8 cellular contexts compared by ENCODE assay signal in the genomic region with DNA sequence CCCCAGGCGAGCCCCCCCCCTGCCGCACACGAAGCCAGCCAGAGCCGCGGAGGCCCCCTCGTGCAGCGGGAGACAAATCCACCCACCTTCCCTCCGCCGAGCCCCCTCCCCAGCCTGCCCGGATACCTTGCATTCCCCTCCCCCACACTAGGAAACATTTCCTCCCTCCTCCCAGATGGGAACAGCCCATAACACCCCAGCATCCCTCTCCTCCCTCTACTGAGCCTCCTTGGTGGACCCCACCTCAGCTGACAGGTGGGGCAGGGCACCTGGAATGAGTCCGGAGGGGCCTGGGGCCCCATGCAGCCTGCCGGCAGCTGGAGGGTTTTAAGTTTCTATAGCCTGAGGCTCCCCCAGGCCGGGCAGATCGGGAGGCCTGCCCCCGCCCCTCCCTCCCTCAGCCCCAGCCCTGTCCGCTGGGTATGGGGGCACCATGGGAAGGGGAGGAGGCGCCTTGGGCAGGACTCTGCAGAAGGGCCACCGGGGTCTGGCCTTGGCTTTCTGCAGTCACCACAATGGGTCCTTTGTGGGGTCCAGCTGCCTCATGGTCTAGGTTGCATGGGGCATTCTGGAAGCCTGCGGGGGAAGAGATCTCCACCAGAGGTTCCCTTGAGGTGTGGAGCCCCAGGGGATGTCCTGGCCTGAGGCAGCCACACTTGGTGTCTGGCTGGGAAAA. TPM values are rescaled to one million over a fixed set of nuclear protein-coding genes. Genes with fewer than 3 reads are reported as not detected.
DNase-seq lines count a peak whose midpoint lies in the region; ATAC-seq, FAIRE-seq and TF ChIP-seq lines count a peak whose summit lies in the region.

No MANE protein-coding gene starts in this region.

- no peak for TF ChIP-seq CTCF in RWPE2 (IDR thresholded peaks at IDR 0.05; ENCODE audit: poor library complexity, severe bottlenecking)
- TF ChIP-seq CTCF in H1 (IDR thresholded peaks at IDR 0.05; ENCODE audit: control extremely low read depth in 1 of 3, insufficient read depth in 1 of 3, low read depth in 1 of 3, low read length in 3 of 3): no peak

- peaks cover 2% of the 10 kb centered on the region; the same call in 1 of the 2 replicates for H3K23me2 ChIP-seq in H1 (ENCODE audit: low read depth, low read length)

- H3K27ac ChIP-seq in RWPE2 (ENCODE audit: poor library complexity, severe bottlenecking): peak overlapping the region; percentile 66
- peak overlapping the region; percentile 73; the same call in 1 of the 2 replicates for H3K27ac ChIP-seq in H1 (ENCODE audit: low read depth, low read length)
- peak overlapping the region; percentile 29 for H3K27ac ChIP-seq in mesodermal cell (ENCODE audit: low read depth, low read length, severe bottlenecking)
- peak overlapping the region; percentile 43 to 96 for H3K27ac ChIP-seq in aorta (ENCODE audit: low read depth in 1 of 2, low read length in 2 of 2)

- H2BK5ac ChIP-seq in H1 (ENCODE audit: low read depth, low read length): peak overlapping the region; percentile 52; the same call in 1 of the 2 replicates

- H3K23ac ChIP-seq in H1 (ENCODE audit: insufficient read length): no peak overlapping the region

- H2BK20ac ChIP-seq in H1 (ENCODE audit: low read length): no peak overlapping the region

- POLR2A ChIA-PET in H1 (lab: Charles Lee; ENCODE audit: partially characterized antibody): interaction anchor here (1.0 to 4.9 kb wide), 6 partner anchors 9 to 64 kb away, joined by 3 to 42 read pairs (median 4); partner anchors contain the start of gene DUSP1

- H3K18ac ChIP-seq in H1 (ENCODE audit: extremely low read depth, low read length): peak overlapping the region; percentile 78

- peak overlapping the region; percentile 40 for H4K91ac ChIP-seq in H1 (replicated peaks; ENCODE audit: insufficient read length, low read length)

- H3K9me3 ChIP-seq in RWPE2 (ENCODE audit: severe bottlenecking): no peaks in the 10 kb centered on the region
- no peaks in the 10 kb centered on the region for H3K9me3 ChIP-seq in H1 (ENCODE audit: insufficient read depth in 2 of 2, low read depth in 1 of 2, low read length in 1 of 2)
- H3K9me3 ChIP-seq in mesodermal cell (ENCODE audit: control insufficient read depth, low read length): no peaks in the 10 kb centered on the region
- no peaks in the 10 kb centered on the region for H3K9me3 ChIP-seq in aorta (ENCODE audit: control insufficient read depth, low read length)

- ATAC-seq in RWPE2 (ENCODE audit: low read depth) (peak; percentile 30), aorta (ENCODE audit: low FRiP score) (peak; percentile 42), HG03108 (IDR thresholded peaks at IDR 0.05; ENCODE audit: unreplicated experiment) (no peak), HG02610 (IDR thresholded peaks at IDR 0.05; ENCODE audit: unreplicated experiment) (no peak)

- DNase-seq in NCI-H748 (lab: John Stamatoyannopoulos, UW; ENCODE audit: unreplicated experiment) (peak; percentile 35), NCI-H748 treated with DMSO at 0.1 percent for 48 hours (lab: John Stamatoyannopoulos, UW) (no peak), RWPE2 (ENCODE audit: low spot score) (no peak), H1 (ENCODE audit: low read depth in 1 of 2, low spot score in 2 of 2) (peak in 1 of 2 experiments; percentile 69), aorta (peak; percentile 61 to 80)

- TF ChIP-seq RAD21 in H1 (IDR thresholded peaks at IDR 0.05 in 1 of 2, conservative IDR thresholded peaks at IDR 0.05 in 1 of 2; ENCODE audit: low read depth in 2 of 2, low read length in 2 of 2): no peak

- H4K8ac ChIP-seq in H1 (ENCODE audit: extremely low read depth, insufficient read depth, low read length): no peak overlapping the region; the same call in 1 of the 2 replicates

- peaks cover 16 to 45% of the 10 kb centered on the region in 2 experiments for H3K79me2 ChIP-seq in H1 (ENCODE audit: control insufficient read depth in 1 of 2, insufficient read depth in 2 of 2, low read length in 2 of 2)

- peak overlapping the region; percentile 61 for H4K5ac ChIP-seq in H1 (ENCODE audit: insufficient read length, low read depth, low read length)

- no peak for FAIRE-seq in H1 (lab: Jason Lieb, UNC)

- no peak overlapping the region for H2BK12ac ChIP-seq in H1 (ENCODE audit: low read depth, low read length)

- peaks cover 18% of the 10 kb centered on the region for H3K79me1 ChIP-seq in H1 (ENCODE audit: low read depth, low read length)

- H4K20me1 ChIP-seq in H1 (replicated peaks in 1 of 2; ENCODE audit: control insufficient read depth in 1 of 2, insufficient read depth in 2 of 2, low read length in 2 of 2): peaks cover 2 to 29% of the 10 kb centered on the region in 2 experiments

- no peak for TF ChIP-seq POLR2A in H1 (IDR thresholded peaks at IDR 0.05; ENCODE audit: control extremely low read depth in 1 of 2, low read depth in 2 of 2, low read length in 2 of 2)

- H3K14ac ChIP-seq in H1 (ENCODE audit: insufficient read length): no peak overlapping the region

- no peak overlapping the region for H2BK15ac ChIP-seq in H1 (ENCODE audit: low read length)

- H3K4me3 ChIP-seq in RWPE2 (ENCODE audit: severe bottlenecking): peak overlapping the region; percentile 90
- peak overlapping the region; percentile 63 to 75 (median 69) for H3K4me3 ChIP-seq in H1 (ENCODE audit: extremely low read depth in 1 of 4, insufficient read depth in 2 of 4, low read depth in 3 of 4, low read length in 4 of 4)
- H3K4me3 ChIP-seq in mesodermal cell (ENCODE audit: extremely low read depth, insufficient read depth, low read length, poor library complexity, severe bottlenecking): peak overlapping the region; percentile 86
- peak overlapping the region; percentile 77 to 98 for H3K4me3 ChIP-seq in aorta (ENCODE audit: low read length in 2 of 2)

- peak overlapping the region in 3 of 4 experiments; percentile 25 to 54 (median 34); a peak in 4 of 7 replicates for H3K9ac ChIP-seq in H1 (replicated peaks in 1 of 4; ENCODE audit: extremely low read depth in 1 of 4, low read depth in 3 of 4, low read length in 3 of 4)

- peaks cover 14% of the 10 kb centered on the region for H3K4me1 ChIP-seq in RWPE2 (ENCODE audit: insufficient read depth, poor library complexity, severe bottlenecking)
- peaks cover 4 to 13% (median 9%) of the 10 kb centered on the region in 4 experiments for H3K4me1 ChIP-seq in H1 (replicated peaks in 1 of 4; ENCODE audit: control insufficient read depth in 3 of 4, insufficient read depth in 4 of 4, low read length in 3 of 4)
- H3K4me1 ChIP-seq in mesodermal cell (ENCODE audit: control insufficient read depth, insufficient read depth, low read length, poor library complexity, severe bottlenecking): peaks cover 8% of the 10 kb centered on the region
- H3K4me1 ChIP-seq in aorta (ENCODE audit: control insufficient read depth in 1 of 2, insufficient read depth in 2 of 2, low read length in 2 of 2): peaks cover 0 to 6% of the 10 kb centered on the region in 2 donors

- H3K27me3 ChIP-seq in RWPE2 (ENCODE audit: insufficient read depth, poor library complexity, severe bottlenecking) (no peaks in the 10 kb centered on the region), H1 (replicated peaks in 1 of 4; ENCODE audit: control insufficient read depth in 3 of 4, extremely low read depth in 1 of 4, insufficient read depth in 3 of 4, low read length in 3 of 4) (no peaks in the 10 kb centered on the region), aorta (ENCODE audit: control insufficient read depth in 1 of 2, insufficient read depth in 2 of 2, low read length in 1 of 2) (no peaks in the 10 kb centered on the region)

- peaks cover 42% of the 10 kb centered on the region for H3K36me3 ChIP-seq in RWPE2 (ENCODE audit: low read depth)
- peaks cover 0 to 6% (median under 1%) of the 10 kb centered on the region in 4 experiments; a peak in 2 of 8 replicates for H3K36me3 ChIP-seq in H1 (ENCODE audit: control insufficient read depth in 2 of 4, insufficient read depth in 4 of 4, low read length in 3 of 4)
- H3K36me3 ChIP-seq in mesodermal cell (ENCODE audit: control insufficient read depth, insufficient read depth, low read length): peaks cover 38% of the 10 kb centered on the region
- no peaks in the 10 kb centered on the region for H3K36me3 ChIP-seq in aorta (ENCODE audit: control insufficient read depth in 1 of 2, insufficient read depth in 2 of 2, low read length in 1 of 2)

- no peak overlapping the region for H3K56ac ChIP-seq in H1 (replicated peaks; ENCODE audit: insufficient read length, low read depth, low read length)

- WGBS in H1 (ENCODE audit: extremely low coverage in 1 of 2, insufficient coverage in 1 of 2, insufficient read length in 1 of 2, insufficient replicate concordance in 2 of 2, low coverage in 1 of 2, low lambda C conversion rate in 2 of 2, missing lambda C conversion rate in 1 of 2), 2 experiments: 6% methylated on average over 5 of the region's 19 CpGs; no CpG with 5 or more reads in 1 of the 2 experiments
- 1 to 3% methylated on average over 4 to 13 of the region's 19 CpGs for WGBS in mesodermal cell (ENCODE audit: insufficient coverage in 2 of 2), 2 experiments
- 0 to 1% methylated on average over 19 of the region's 19 CpGs for WGBS in aorta, 2 donors

- no peak overlapping the region for H2AFZ ChIP-seq in H1 (ENCODE audit: low read length)

- intact Hi-C loops in aorta (cut with DNase I): loop anchor here (2.0 to 5.0 kb wide), 2 partner anchors 20 to 37 kb away; no protein-coding TSS in a partner anchor

- CTCF ChIA-PET in H1 (lab: Charles Lee; ENCODE audit: partially characterized antibody): interaction anchor here (0.6 to 1.4 kb wide), 11 partner anchors 9 to 567 kb away, joined by 3 to 6 read pairs (median 3); no protein-coding TSS in a partner anchor

- TF ChIP-seq EP300 in H1 (IDR thresholded peaks at IDR 0.05; ENCODE audit: borderline replicate concordance in 1 of 2, low read depth in 2 of 2, low read length in 2 of 2): no peak

- peak overlapping the region; percentile 50 for H3K4ac ChIP-seq in H1 (replicated peaks; ENCODE audit: insufficient read length, low read depth, low read length)

- H3K4me2 ChIP-seq in H1 (ENCODE audit: insufficient read depth in 1 of 2, low read depth in 2 of 2, low read length in 2 of 2): peak overlapping the region; percentile 72 to 73

- no peak overlapping the region for H2BK120ac ChIP-seq in H1 (replicated peaks; ENCODE audit: low read depth, low read length)

- no peak overlapping the region for H2AK5ac ChIP-seq in H1 (ENCODE audit: low read depth, low read length)

TF ChIP-seq in H1, 55 proteins besides CTCF, POLR2A, EP300 and RAD21 (continues in another document):
- TF ChIP-seq RBBP5 (IDR thresholded peaks at IDR 0.05; ENCODE audit: borderline replicate concordance, low read depth, low read length): no peak

RNA-seq across cellular contexts. Expression of gene ERGIC1, which starts 0.7 kb away (rescaled TPM):
- total RNA-seq in H1 (2021; fragmentation: NEBNext Ultra II Directional; extraction: Animal tissue kit (Norgen Biotek cat#: 25700)): 95.3 and 96.1 TPM in 2 replicates
- 106 and 119 TPM in 2 replicates for polyA plus RNA-seq in H1 (2011; rRNA removed)
- 98.1 TPM for polyA plus RNA-seq in H1 (2011; cell fraction: cytosol; rRNA removed)
- 111 TPM for polyA plus RNA-seq in H1 (2011; cell fraction: nucleus; rRNA removed)
- polyA plus RNA-seq in H1 (2012, experiment 1 of 2): 66.7 to 101 TPM (median 89.0 TPM) in 4 replicates
- 62.7 TPM for polyA plus RNA-seq in H1 (2012, experiment 2 of 2)
- 77.6 TPM for polyA plus RNA-seq in H1 (2013, experiment 1 of 2)
- 91.5 TPM for polyA plus RNA-seq in H1 (2013, experiment 2 of 2)
- polyA minus RNA-seq in H1 (2011; rRNA and poly(A)+ RNA removed): 164 and 223 TPM in 2 replicates
- polyA minus RNA-seq in H1 (2011; cell fraction: cytosol; rRNA and poly(A)+ RNA removed): 56.1 TPM
- polyA minus RNA-seq in H1 (2011; cell fraction: nucleus; rRNA and poly(A)+ RNA removed): 85.4 TPM
- 116 TPM for polyA plus RNA-seq in mesodermal cell (2013, experiment 1 of 2)
- 100 TPM for polyA plus RNA-seq in mesodermal cell (2013, experiment 2 of 2)
- 100 to 1,000 TPM; 135 to 170 TPM for total RNA-seq in aorta
- 100 to 1,000 TPM; 122 to 125 TPM for polyA plus RNA-seq in aorta

Comparison
In these comparisons a context has a peak if more than half of its experiments do, and no peak if none do; other contexts are left out.
1. DNase-seq: peak in NCI-H748 (single experiment) and aorta (2 of 2); none in NCI-H748 treated with DMSO at 0.1 percent for 48 hours (single experiment) and RWPE2 (single experiment).
2. ATAC-seq: peak in RWPE2 (single experiment) and aorta (single experiment); none in HG03108 (single experiment) and HG02610 (single experiment).
3. Peak in every context shown above with its lines, with median percentiles within 50 percentile points of each other: H3K27ac ChIP-seq and H3K4me3 ChIP-seq.